In genomic region chr14:34965365-34965764, GRCh38 we compare ENCODE assay signal across 20 cellular contexts. TPM values are rescaled to one million over a fixed set of nuclear protein-coding genes. Genes with fewer than 3 reads are reported as not detected.
DNase-seq lines count a peak whose midpoint lies in the region; ATAC-seq, FAIRE-seq and TF ChIP-seq lines count a peak whose summit lies in the region.
"Had no signal": no experiment of that assay in that cellular context is flagged by ENCODE, and none has a peak within 500 bp of the region (broad histone marks: within the 10 kb centered on the region; RNA-seq: fewer than 3 reads in every experiment).

No MANE protein-coding gene starts in this region.

- TF ChIP-seq POLR2A in GM12892 (IDR thresholded peaks at IDR 0.05; ENCODE audit: low read depth, low read length) = no peak

- H3K4me1 ChIP-seq in heart right ventricle = peaks cover 0 to 14% (median 0%) of the 10 kb centered on the region in 9 donors
- H3K4me1 ChIP-seq in neutrophil (ENCODE audit: control insufficient read depth in 1 of 2, insufficient read depth in 1 of 2, low read depth in 1 of 2, low read length in 1 of 2) = peaks cover 5 to 13% of the 10 kb centered on the region in 2 experiments
- H3K4me1 ChIP-seq: A549, BE2C had no signal

- 64 to 76% methylated on average over 1 of the region's 1 CpG for WGBS in heart right ventricle, 2 donors

- H3K9me3 ChIP-seq in CD4-positive, alpha-beta T cell (ENCODE audit: control insufficient read depth, low read length) = no peaks in the 10 kb centered on the region
- H3K9me3 ChIP-seq in heart right ventricle (no peaks in the 10 kb centered on the region), neutrophil (no peaks in the 10 kb centered on the region)
- H3K9me3 ChIP-seq: A549, BE2C had no signal

- CTCF ChIA-PET in CD4-positive, alpha-beta T cell (lab: Charles Lee) = no interaction called here

- no peaks in the 10 kb centered on the region for H3K27me3 ChIP-seq in CD4-positive, alpha-beta T cell (ENCODE audit: control insufficient read depth, insufficient read depth, low read length)
- no peaks in the 10 kb centered on the region for H3K27me3 ChIP-seq in heart right ventricle
- no peaks in the 10 kb centered on the region for H3K27me3 ChIP-seq in neutrophil
- H3K27me3 ChIP-seq: BE2C had no signal

- no peak for TF ChIP-seq CTCF in CD4-positive, alpha-beta T cell (IDR thresholded peaks at IDR 0.05)
- TF ChIP-seq CTCF in heart right ventricle (IDR thresholded peaks at IDR 0.05) (no peak), neutrophil (IDR thresholded peaks at IDR 0.05) (no peak)

- H3K4me3 ChIP-seq in heart right ventricle = no peak overlapping the region
- no peak overlapping the region for H3K4me3 ChIP-seq in neutrophil (ENCODE audit: low read depth in 1 of 2, low read length in 1 of 2)
- H3K4me3 ChIP-seq: A549, GM23338 had no signal

- no peak for ATAC-seq in CD4-positive, alpha-beta T cell (ENCODE audit: poor library complexity)
- ATAC-seq in heart right ventricle (peak in 5 of 8 donors; percentile 48 to 91 (median 59)), HG02623 (IDR thresholded peaks at IDR 0.05; ENCODE audit: unreplicated experiment) (no peak), HG02981 (IDR thresholded peaks at IDR 0.05; ENCODE audit: unreplicated experiment) (no peak)
- ATAC-seq: A549; CD8-positive, alpha-beta T cell; GM23338 had no signal

- no peak overlapping the region for H3K27ac ChIP-seq in CD4-positive, alpha-beta T cell (ENCODE audit: low read depth, low read length)
- peak overlapping the region in 2 of 10 donors; percentile 4 to 36 for H3K27ac ChIP-seq in heart right ventricle
- H3K27ac ChIP-seq in neutrophil = peak overlapping the region; percentile 63
- H3K27ac ChIP-seq: A549, C4-2B had no signal

- H3K4me3 Mint-ChIP-seq in CD4-positive, alpha-beta T cell = no peak overlapping the region
- H3K4me3 Mint-ChIP-seq: CD8-positive, alpha-beta T cell; GM23338 had no signal

- H3K27me3 Mint-ChIP-seq in CD4-positive, alpha-beta T cell = no peaks in the 10 kb centered on the region

- peaks cover 64% of the 10 kb centered on the region for H3K36me3 Mint-ChIP-seq in CD4-positive, alpha-beta T cell (ENCODE audit: low read depth)

- intact Hi-C loops in CD4-positive, alpha-beta T cell (cut with DNase I, micrococcal nuclease) = no loop called here
- intact Hi-C loops in heart right ventricle (cut with DNase I) = no loop called here

- POLR2A ChIA-PET in CD4-positive, alpha-beta T cell (lab: Charles Lee) = no interaction called here

- no peaks in the 10 kb centered on the region for H3K9me3 Mint-ChIP-seq in CD4-positive, alpha-beta T cell
- H3K9me3 Mint-ChIP-seq: CD8-positive, alpha-beta T cell; GM23338 had no signal

- H3K36me3 ChIP-seq in heart right ventricle (peaks cover 0 to 43% (median 0%) of the 10 kb centered on the region in 9 donors), neutrophil (peaks cover 36% of the 10 kb centered on the region)

- FAIRE-seq in GM12892 (lab: Jason Lieb, UNC) = peak; percentile 9
- FAIRE-seq: A549, D721Med, G401.6, HepG2 had no signal

- DNase-seq in CD4-positive, alpha-beta T cell = no peak
- DNase-seq in GM12892 (ENCODE audit: insufficient read length) (no peak), heart right ventricle (no peak), NOMO-1 treated with DMSO at 0.1 percent for 48 hours (lab: John Stamatoyannopoulos, UW; ENCODE audit: unreplicated experiment) (no peak)
- DNase-seq: BE2C; CD8-positive, alpha-beta T cell; COR-L47; DMS153; DMS79 treated with DMSO at 0.1 percent for 48 hours; EL; H7 had no signal

- peak overlapping the region; percentile 61 for H3K27ac Mint-ChIP-seq in CD4-positive, alpha-beta T cell
- H3K27ac Mint-ChIP-seq: GM23338 had no signal

- H3K4me1 Mint-ChIP-seq in CD4-positive, alpha-beta T cell (ENCODE audit: low read depth) = peaks cover 6% of the 10 kb centered on the region
- H3K4me1 Mint-ChIP-seq: GM23338 had no signal

RNA-seq across cellular contexts. Expression of gene SRP54, which starts 17.4 kb away (rescaled TPM):
- total RNA-seq in CD4-positive, alpha-beta T cell = 10 to 100 TPM; 30.3 to 32.7 TPM
- 84.2 TPM for polyA plus RNA-seq in GM12892 (2012; ENCODE audit: missing spikeins)
- 10 to 100 TPM; 29.2 to 38.2 (median 34.6) TPM for total RNA-seq in heart right ventricle
- polyA plus RNA-seq in heart right ventricle = 10 to 100 TPM; 14.9 to 39.9 TPM

Comparison
In these comparisons a context has a peak if more than half of its experiments do, and no peak if none do; other contexts are left out.
1. ATAC-seq: peak in heart right ventricle (5 of 8); none in CD4-positive, alpha-beta T cell (single experiment), HG02623 (single experiment) and HG02981 (single experiment).